Comparison of ENCODE assay signal across 1 cellular context in the genomic region with DNA sequence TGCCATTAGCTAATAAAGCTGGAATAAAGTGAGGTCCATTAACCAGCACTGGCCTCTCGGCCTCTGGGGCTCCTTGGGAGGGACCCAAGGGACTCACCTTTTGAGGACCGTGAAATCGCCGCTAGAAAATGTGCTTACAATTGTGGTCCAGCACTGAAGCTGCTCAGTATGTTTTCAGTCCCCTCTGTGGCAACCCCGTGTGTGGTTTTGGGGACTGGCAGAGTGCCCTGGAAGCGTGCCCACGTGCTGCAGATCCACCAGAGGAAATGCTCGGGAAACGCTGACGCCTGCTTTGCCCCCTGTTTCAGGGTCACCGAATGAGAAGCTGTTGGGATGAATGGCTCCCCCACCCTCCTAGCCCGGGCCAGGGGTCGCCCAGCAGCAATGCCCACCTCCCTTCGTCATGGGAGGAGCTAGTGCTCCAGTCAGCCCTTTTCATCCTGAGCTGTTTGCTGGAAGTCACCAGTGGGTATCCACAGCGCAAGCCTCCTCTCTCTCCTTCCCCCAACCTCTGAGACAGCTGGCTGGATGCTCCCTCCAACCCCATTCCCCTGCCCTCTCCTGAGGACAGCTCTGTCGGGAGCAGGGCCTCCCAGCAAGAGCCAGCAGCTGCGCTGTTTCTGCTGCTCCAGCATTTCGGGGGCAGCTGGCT.
TF ChIP-seq lines count a peak whose summit lies in the region.

No MANE protein-coding gene starts in this region.

TF ChIP-seq in HepG2, 621 proteins besides CTCF, POLR2A, EP300 and RAD21 (continued from another document and continues in another):
- TF ChIP-seq, protein P1, sequence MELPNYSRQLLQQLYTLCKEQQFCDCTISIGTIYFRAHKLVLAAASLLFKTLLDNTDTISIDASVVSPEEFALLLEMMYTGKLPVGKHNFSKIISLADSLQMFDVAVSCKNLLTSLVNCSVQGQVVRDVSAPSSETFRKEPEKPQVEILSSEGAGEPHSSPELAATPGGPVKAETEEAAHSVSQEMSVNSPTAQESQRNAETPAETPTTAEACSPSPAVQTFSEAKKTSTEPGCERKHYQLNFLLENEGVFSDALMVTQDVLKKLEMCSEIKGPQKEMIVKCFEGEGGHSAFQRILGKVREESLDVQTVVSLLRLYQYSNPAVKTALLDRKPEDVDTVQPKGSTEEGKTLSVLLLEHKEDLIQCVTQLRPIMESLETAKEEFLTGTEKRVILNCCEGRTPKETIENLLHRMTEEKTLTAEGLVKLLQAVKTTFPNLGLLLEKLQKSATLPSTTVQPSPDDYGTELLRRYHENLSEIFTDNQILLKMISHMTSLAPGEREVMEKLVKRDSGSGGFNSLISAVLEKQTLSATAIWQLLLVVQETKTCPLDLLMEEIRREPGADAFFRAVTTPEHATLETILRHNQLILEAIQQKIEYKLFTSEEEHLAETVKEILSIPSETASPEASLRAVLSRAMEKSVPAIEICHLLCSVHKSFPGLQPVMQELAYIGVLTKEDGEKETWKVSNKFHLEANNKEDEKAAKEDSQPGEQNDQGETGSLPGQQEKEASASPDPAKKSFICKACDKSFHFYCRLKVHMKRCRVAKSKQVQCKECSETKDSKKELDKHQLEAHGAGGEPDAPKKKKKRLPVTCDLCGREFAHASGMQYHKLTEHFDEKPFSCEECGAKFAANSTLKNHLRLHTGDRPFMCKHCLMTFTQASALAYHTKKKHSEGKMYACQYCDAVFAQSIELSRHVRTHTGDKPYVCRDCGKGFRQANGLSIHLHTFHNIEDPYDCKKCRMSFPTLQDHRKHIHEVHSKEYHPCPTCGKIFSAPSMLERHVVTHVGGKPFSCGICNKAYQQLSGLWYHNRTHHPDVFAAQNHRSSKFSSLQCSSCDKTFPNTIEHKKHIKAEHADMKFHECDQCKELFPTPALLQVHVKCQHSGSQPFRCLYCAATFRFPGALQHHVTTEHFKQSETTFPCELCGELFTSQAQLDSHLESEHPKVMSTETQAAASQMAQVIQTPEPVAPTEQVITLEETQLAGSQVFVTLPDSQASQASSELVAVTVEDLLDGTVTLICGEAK (IDR thresholded peaks at IDR 0.05) = no peak
- TF ChIP-seq, protein P1 (CRISPR knock-in tag; IDR thresholded peaks at IDR 0.05) = 0 out of 2 replicates have a peak, but pooled peaks have one; percentile 6
- TF ChIP-seq, protein P2, sequence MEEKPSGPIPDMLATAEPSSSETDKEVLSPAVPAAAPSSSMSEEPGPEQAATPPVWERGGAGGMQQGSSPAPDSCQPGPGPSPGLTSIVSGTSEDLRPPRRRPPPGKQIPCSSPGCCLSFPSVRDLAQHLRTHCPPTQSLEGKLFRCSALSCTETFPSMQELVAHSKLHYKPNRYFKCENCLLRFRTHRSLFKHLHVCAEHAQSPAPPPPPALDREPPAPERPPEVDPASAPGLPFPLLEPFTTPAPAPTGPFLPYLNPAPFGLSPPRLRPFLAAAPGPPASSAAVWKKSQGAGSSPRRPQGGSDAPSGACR (CRISPR knock-in tag; IDR thresholded peaks at IDR 0.05) = no peak
- TF ChIP-seq, protein P3, sequence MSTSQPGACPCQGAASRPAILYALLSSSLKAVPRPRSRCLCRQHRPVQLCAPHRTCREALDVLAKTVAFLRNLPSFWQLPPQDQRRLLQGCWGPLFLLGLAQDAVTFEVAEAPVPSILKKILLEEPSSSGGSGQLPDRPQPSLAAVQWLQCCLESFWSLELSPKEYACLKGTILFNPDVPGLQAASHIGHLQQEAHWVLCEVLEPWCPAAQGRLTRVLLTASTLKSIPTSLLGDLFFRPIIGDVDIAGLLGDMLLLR (CRISPR knock-in tag; IDR thresholded peaks at IDR 0.05) = no peak
- TF ChIP-seq ZNF788 (CRISPR knock-in tag; IDR thresholded peaks at IDR 0.05; ENCODE audit: borderline replicate concordance) (no peak), SPEN (CRISPR knock-in tag; IDR thresholded peaks at IDR 0.05; ENCODE audit: low read depth) (no peak), SMARCE1 (IDR thresholded peaks at IDR 0.05; ENCODE audit: borderline replicate concordance) (no peak), KAT2B (IDR thresholded peaks at IDR 0.05; ENCODE audit: borderline replicate concordance, low read depth, low read length) (no peak), ZNF850 (CRISPR knock-in tag; conservative IDR thresholded peaks at IDR 0.05) (no peak), MTA1 (CRISPR knock-in tag; IDR thresholded peaks at IDR 0.05; ENCODE audit: borderline replicate concordance) (no peak; the same call in 1 of the 2 replicates), ZNF224 (CRISPR knock-in tag; IDR thresholded peaks at IDR 0.05) (no peak), TARDBP (CRISPR knock-in tag; IDR thresholded peaks at IDR 0.05) (peak; percentile 69; the same call in 1 of the 2 replicates), MED13 (CRISPR knock-in tag; IDR thresholded peaks at IDR 0.05) (no peak), NR3C1 (CRISPR knock-in tag; IDR thresholded peaks at IDR 0.05) (no peak), SSRP1 (CRISPR knock-in tag; IDR thresholded peaks at IDR 0.05) (no peak), NCOR1 (IDR thresholded peaks at IDR 0.05; ENCODE audit: borderline replicate concordance, low read length) (peak; percentile 69; the same call in 1 of the 2 replicates), RELA (CRISPR knock-in tag; IDR thresholded peaks at IDR 0.05) (0 out of 2 replicates have a peak, but pooled peaks have one; percentile 6), SIX4 (CRISPR knock-in tag; IDR thresholded peaks at IDR 0.05) (no peak), ZIK1 (CRISPR knock-in tag; IDR thresholded peaks at IDR 0.05; ENCODE audit: borderline replicate concordance, low read depth) (0 out of 2 replicates have a peak, but pooled peaks have one; percentile 53), REPIN1 (CRISPR knock-in tag; IDR thresholded peaks at IDR 0.05; ENCODE audit: borderline replicate concordance, low read depth) (peak; percentile 34; the same call in 1 of the 2 replicates), MED8 (CRISPR knock-in tag; IDR thresholded peaks at IDR 0.05; ENCODE audit: insufficient replicate concordance) (peak; percentile 10), HDAC6 (IDR thresholded peaks at IDR 0.05; ENCODE audit: low read depth, low read length) (no peak), TAF15 (IDR thresholded peaks at IDR 0.05; ENCODE audit: low read depth, low read length, poor library complexity, severe bottlenecking) (no peak), ZNF432 (CRISPR knock-in tag; IDR thresholded peaks at IDR 0.05; ENCODE audit: borderline replicate concordance) (no peak), GATAD2A (CRISPR knock-in tag; IDR thresholded peaks at IDR 0.05) (no peak; the same call in 1 of the 2 replicates), ZNF326 (CRISPR knock-in tag; IDR thresholded peaks at IDR 0.05; ENCODE audit: borderline replicate concordance) (no peak)
- TF ChIP-seq, protein P4, sequence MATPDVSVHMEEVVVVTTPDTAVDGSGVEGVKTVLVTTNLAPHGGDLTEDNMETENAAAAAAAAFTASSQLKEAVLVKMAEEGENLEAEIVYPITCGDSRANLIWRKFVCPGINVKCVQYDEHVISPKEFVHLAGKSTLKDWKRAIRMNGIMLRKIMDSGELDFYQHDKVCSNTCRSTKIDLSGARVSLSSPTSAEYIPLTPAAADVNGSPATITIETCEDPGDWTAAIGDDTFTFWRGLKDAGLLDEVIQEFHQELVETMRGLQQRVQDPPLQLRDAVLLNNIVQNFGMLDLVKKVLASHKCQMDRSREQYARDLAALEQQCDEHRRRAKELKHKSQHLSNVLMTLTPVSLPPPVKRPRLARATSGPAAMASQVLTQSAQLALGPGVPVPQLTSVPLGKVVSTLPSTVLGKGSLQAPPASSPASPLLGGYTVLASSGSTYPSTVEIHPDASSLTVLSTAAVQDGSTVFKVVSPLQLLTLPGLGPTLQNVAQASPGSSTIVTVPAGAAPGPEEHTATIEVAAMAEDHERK (CRISPR knock-in tag; IDR thresholded peaks at IDR 0.05; ENCODE audit: low read depth) = no peak
- TF ChIP-seq, protein P5, sequence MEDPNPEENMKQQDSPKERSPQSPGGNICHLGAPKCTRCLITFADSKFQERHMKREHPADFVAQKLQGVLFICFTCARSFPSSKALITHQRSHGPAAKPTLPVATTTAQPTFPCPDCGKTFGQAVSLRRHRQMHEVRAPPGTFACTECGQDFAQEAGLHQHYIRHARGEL (CRISPR knock-in tag; IDR thresholded peaks at IDR 0.05) = 0 out of 2 replicates have a peak, but pooled peaks have one; percentile 60
- TF ChIP-seq, protein P6, sequence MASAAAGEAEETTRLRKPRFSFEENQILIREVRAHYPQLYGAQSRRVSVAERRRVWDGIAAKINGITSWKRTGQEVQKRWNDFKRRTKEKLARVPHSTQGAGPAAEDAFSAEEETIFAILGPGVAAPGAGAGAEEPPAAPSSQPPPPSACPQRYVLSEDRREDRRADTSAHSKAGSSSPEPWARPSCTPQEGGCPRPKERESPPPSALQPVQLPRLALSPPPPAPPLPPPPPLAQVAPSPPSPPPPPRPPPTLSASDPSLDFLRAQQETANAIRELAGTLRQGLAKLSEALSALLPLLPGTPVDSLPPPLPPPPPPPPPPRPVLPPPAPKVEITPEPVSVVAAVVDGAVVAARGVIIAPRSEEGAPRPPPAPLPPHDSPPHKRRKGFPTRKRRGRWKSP (CRISPR knock-in tag; IDR thresholded peaks at IDR 0.05) = 0 out of 2 replicates have a peak, but pooled peaks have one; percentile 54
- TF ChIP-seq, protein P7, sequence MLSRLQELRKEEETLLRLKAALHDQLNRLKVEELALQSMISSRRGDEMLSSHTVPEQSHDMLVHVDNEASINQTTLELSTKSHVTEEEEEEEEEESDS (CRISPR knock-in tag; IDR thresholded peaks at IDR 0.05; ENCODE audit: borderline replicate concordance) = 0 out of 2 replicates have a peak, but pooled peaks have one; percentile 49
- TF ChIP-seq, protein P8, sequence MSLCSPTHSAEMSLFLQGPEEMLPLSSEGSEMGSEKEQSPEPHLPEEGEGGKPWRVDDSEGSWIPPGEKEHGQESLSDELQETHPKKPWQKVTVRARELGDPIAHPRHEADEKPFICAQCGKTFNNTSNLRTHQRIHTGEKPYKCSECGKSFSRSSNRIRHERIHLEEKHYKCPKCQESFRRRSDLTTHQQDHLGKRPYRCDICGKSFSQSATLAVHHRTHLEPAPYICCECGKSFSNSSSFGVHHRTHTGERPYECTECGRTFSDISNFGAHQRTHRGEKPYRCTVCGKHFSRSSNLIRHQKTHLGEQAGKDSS (CRISPR knock-in tag; IDR thresholded peaks at IDR 0.05; ENCODE audit: borderline replicate concordance, low read depth) = no peak
- TF ChIP-seq, protein P9, sequence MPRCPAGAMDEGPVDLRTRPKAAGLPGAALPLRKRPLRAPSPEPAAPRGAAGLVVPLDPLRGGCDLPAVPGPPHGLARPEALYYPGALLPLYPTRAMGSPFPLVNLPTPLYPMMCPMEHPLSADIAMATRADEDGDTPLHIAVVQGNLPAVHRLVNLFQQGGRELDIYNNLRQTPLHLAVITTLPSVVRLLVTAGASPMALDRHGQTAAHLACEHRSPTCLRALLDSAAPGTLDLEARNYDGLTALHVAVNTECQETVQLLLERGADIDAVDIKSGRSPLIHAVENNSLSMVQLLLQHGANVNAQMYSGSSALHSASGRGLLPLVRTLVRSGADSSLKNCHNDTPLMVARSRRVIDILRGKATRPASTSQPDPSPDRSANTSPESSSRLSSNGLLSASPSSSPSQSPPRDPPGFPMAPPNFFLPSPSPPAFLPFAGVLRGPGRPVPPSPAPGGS (CRISPR knock-in tag; IDR thresholded peaks at IDR 0.05) = no peak
- TF ChIP-seq, protein P10, sequence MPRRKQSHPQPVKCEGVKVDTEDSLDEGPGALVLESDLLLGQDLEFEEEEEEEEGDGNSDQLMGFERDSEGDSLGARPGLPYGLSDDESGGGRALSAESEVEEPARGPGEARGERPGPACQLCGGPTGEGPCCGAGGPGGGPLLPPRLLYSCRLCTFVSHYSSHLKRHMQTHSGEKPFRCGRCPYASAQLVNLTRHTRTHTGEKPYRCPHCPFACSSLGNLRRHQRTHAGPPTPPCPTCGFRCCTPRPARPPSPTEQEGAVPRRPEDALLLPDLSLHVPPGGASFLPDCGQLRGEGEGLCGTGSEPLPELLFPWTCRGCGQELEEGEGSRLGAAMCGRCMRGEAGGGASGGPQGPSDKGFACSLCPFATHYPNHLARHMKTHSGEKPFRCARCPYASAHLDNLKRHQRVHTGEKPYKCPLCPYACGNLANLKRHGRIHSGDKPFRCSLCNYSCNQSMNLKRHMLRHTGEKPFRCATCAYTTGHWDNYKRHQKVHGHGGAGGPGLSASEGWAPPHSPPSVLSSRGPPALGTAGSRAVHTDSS (CRISPR knock-in tag; conservative IDR thresholded peaks at IDR 0.05) = no peak
- TF ChIP-seq, protein P11, sequence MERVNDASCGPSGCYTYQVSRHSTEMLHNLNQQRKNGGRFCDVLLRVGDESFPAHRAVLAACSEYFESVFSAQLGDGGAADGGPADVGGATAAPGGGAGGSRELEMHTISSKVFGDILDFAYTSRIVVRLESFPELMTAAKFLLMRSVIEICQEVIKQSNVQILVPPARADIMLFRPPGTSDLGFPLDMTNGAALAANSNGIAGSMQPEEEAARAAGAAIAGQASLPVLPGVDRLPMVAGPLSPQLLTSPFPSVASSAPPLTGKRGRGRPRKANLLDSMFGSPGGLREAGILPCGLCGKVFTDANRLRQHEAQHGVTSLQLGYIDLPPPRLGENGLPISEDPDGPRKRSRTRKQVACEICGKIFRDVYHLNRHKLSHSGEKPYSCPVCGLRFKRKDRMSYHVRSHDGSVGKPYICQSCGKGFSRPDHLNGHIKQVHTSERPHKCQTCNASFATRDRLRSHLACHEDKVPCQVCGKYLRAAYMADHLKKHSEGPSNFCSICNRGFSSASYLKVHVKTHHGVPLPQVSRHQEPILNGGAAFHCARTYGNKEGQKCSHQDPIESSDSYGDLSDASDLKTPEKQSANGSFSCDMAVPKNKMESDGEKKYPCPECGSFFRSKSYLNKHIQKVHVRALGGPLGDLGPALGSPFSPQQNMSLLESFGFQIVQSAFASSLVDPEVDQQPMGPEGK (CRISPR knock-in tag; IDR thresholded peaks at IDR 0.05) = 0 out of 2 replicates have a peak, but pooled peaks have one; percentile 10
